Comparison of ENCODE assay signal across 8 cellular contexts in the genomic region with DNA sequence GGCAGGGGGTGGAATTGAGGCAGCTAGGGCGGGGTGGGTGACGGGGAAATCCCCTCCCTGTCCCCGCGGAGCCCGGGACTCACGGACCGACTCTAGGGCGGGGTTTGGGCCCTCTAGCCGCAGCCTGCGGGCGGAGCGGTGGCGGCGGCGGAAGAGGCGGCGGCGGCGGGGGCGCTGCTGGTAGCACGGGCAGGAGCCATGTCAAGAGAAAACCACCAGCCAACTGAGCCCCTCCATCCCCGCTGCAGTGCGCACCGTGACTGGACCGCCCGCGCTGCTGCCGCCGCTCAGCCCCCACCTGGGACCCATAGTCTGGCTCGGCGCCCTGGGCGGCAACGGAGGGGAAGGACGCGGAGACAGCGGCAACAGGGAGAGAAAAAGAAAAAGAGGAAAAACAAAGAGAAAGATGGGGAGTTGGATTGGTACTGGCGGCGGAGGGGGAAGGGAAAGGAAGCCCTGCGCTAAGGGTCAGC. TPM values are rescaled to one million over a fixed set of nuclear protein-coding genes. Genes with fewer than 3 reads are reported as not detected.
A peak's percentile ranks its signal among the peaks of the same experiment; 100 is the strongest.
DNase-seq lines count a peak whose midpoint lies in the region; ATAC-seq and TF ChIP-seq lines count a peak whose summit lies in the region.

No MANE protein-coding gene starts in this region.

- H2AFZ ChIP-seq in neural progenitor cell (replicated peaks), result peak overlapping the region; percentile 17

- no peaks in the 10 kb centered on the region for H3K27me3 Mint-ChIP-seq in activated T-helper 17 cell treated with anti-CD3 and anti-CD28 coated beads, Interleukin-2, amount 50 U/mL, for 72 hours
- H3K27me3 Mint-ChIP-seq in neural progenitor cell (ENCODE audit: insufficient read depth, low read depth), result peaks cover 5% of the 10 kb centered on the region

- TF ChIP-seq CTCF in fibroblast of mammary gland (conservative IDR thresholded peaks at IDR 0.05; ENCODE audit: control insufficient read depth, insufficient read depth, low read depth, low read length) (no peak), neural progenitor cell (IDR thresholded peaks at IDR 0.05) (no peak)

- H3K36me3 Mint-ChIP-seq in activated T-helper 17 cell treated with anti-CD3 and anti-CD28 coated beads, Interleukin-2, amount 50 U/mL, for 72 hours (ENCODE audit: low read depth), result peaks cover 63% of the 10 kb centered on the region
- peaks cover 20% of the 10 kb centered on the region for H3K36me3 Mint-ChIP-seq in neural progenitor cell

- H3K27ac ChIP-seq in neural progenitor cell, result peak overlapping the region; percentile 98
- H3K27ac ChIP-seq in stomach smooth muscle (ENCODE audit: low read length), result peak overlapping the region; percentile 99

- no peaks in the 10 kb centered on the region for H3K27me3 ChIP-seq in neural progenitor cell
- no peaks in the 10 kb centered on the region for H3K27me3 ChIP-seq in stomach smooth muscle (ENCODE audit: control insufficient read depth in 1 of 2, insufficient read depth in 2 of 2, low read length in 2 of 2)

- peak overlapping the region; percentile 99 for H3K27ac Mint-ChIP-seq in activated T-helper 17 cell treated with anti-CD3 and anti-CD28 coated beads, Interleukin-2, amount 50 U/mL, for 72 hours
- peak overlapping the region; percentile 100 for H3K27ac Mint-ChIP-seq in neural progenitor cell

- peaks cover 54% of the 10 kb centered on the region for H3K79me2 ChIP-seq in neural progenitor cell (ENCODE audit: low read depth)

- H3K4me1 ChIP-seq in neural progenitor cell (peaks cover 25% of the 10 kb centered on the region), stomach smooth muscle (ENCODE audit: control insufficient read depth, insufficient read depth, low read length) (peaks cover 6% of the 10 kb centered on the region)

- no peaks in the 10 kb centered on the region for H3K9me3 Mint-ChIP-seq in activated T-helper 17 cell treated with anti-CD3 and anti-CD28 coated beads, Interleukin-2, amount 50 U/mL, for 72 hours
- H3K9me3 Mint-ChIP-seq in neural progenitor cell, result no peaks in the 10 kb centered on the region

- DNase-seq in AG20443 (ENCODE audit: low spot score), result peak; percentile 53
- DNase-seq in OCI-M1 (lab: John Stamatoyannopoulos, UW), result peak; percentile 71
- peak; percentile 34 for DNase-seq in fibroblast of mammary gland (ENCODE audit: low read depth)
- peak; percentile 66 for DNase-seq in neural progenitor cell (ENCODE audit: low spot score)

- H3K36me3 ChIP-seq in neural progenitor cell (peaks cover 12% of the 10 kb centered on the region), stomach smooth muscle (ENCODE audit: control insufficient read depth in 2 of 2, insufficient read depth in 2 of 2, low read length in 2 of 2) (peaks cover 0 to 3% of the 10 kb centered on the region in 2 donors)

- no peaks in the 10 kb centered on the region for H3K9me3 ChIP-seq in neural progenitor cell (ENCODE audit: low read depth)
- no peaks in the 10 kb centered on the region for H3K9me3 ChIP-seq in stomach smooth muscle (ENCODE audit: control insufficient read depth in 2 of 2, low read length in 2 of 2)

- peaks cover 12% of the 10 kb centered on the region for H3K4me1 Mint-ChIP-seq in activated T-helper 17 cell treated with anti-CD3 and anti-CD28 coated beads, Interleukin-2, amount 50 U/mL, for 72 hours
- H3K4me1 Mint-ChIP-seq in neural progenitor cell, result peaks cover 42% of the 10 kb centered on the region

- ATAC-seq in GM21717 (IDR thresholded peaks at IDR 0.05; ENCODE audit: unreplicated experiment) (peak; percentile 16), HG03439 (IDR thresholded peaks at IDR 0.05; ENCODE audit: unreplicated experiment) (no peak)
- peak; percentile 3 for ATAC-seq in activated T-helper 17 cell treated with anti-CD3 and anti-CD28 coated beads, Interleukin-2, amount 50 U/mL, for 72 hours (replicated peaks)

- peak overlapping the region; percentile 82 for H3K4me3 ChIP-seq in fibroblast of mammary gland (ENCODE audit: control insufficient read depth, low read depth, low read length)
- peak overlapping the region; percentile 99 for H3K4me3 ChIP-seq in neural progenitor cell
- H3K4me3 ChIP-seq in stomach smooth muscle (ENCODE audit: low read length in 2 of 2), result peak overlapping the region; percentile 92

- peak overlapping the region; percentile 98 for H3K4me2 ChIP-seq in neural progenitor cell

- peaks cover 52% of the 10 kb centered on the region for H4K20me1 ChIP-seq in neural progenitor cell (ENCODE audit: low read depth)

- peak overlapping the region; percentile 79 for H3K4me3 Mint-ChIP-seq in activated T-helper 17 cell treated with anti-CD3 and anti-CD28 coated beads, Interleukin-2, amount 50 U/mL, for 72 hours
- peak overlapping the region; percentile 96 for H3K4me3 Mint-ChIP-seq in neural progenitor cell

- H3K9ac ChIP-seq in neural progenitor cell (peak overlapping the region; percentile 96), stomach smooth muscle (ENCODE audit: low read length in 2 of 2) (peak overlapping the region; percentile 99)

- H3F3A ChIP-seq in neural progenitor cell (ENCODE audit: low read depth), result peaks cover 17% of the 10 kb centered on the region

RNA-seq across cellular contexts. Expression of gene C6orf62, which starts 1.2 kb away (rescaled TPM):
- 100 to 1,000 TPM; 106 to 185 TPM for total RNA-seq in activated T-helper 17 cell treated with anti-CD3 and anti-CD28 coated beads, Interleukin-2, amount 50 U/mL, for 72 hours
- 71.5 and 82.3 TPM in 2 replicates for total RNA-seq in neural progenitor cell (ENCODE audit: low replicate concordance)

RNA-seq across cellular contexts. Expression of gene ACOT13, which starts 53.3 kb away (rescaled TPM):
- total RNA-seq in activated T-helper 17 cell treated with anti-CD3 and anti-CD28 coated beads, Interleukin-2, amount 50 U/mL, for 72 hours, result 10 to 100 TPM; 19.2 to 23.5 TPM
- 9.6 and 12.0 TPM in 2 replicates for total RNA-seq in neural progenitor cell (ENCODE audit: low replicate concordance)

RNA-seq across cellular contexts. Expression of gene TDP2, which starts 53.5 kb away (rescaled TPM):
- total RNA-seq in activated T-helper 17 cell treated with anti-CD3 and anti-CD28 coated beads, Interleukin-2, amount 50 U/mL, for 72 hours, result 10 to 100 TPM; 51.6 to 55.3 TPM
- 31.8 and 49.9 TPM in 2 replicates for total RNA-seq in neural progenitor cell (ENCODE audit: low replicate concordance)

RNA-seq across cellular contexts. Expression of gene GMNN, which starts 54.6 kb away (rescaled TPM):
- total RNA-seq in activated T-helper 17 cell treated with anti-CD3 and anti-CD28 coated beads, Interleukin-2, amount 50 U/mL, for 72 hours, result 10 to 100 TPM; 61.3 to 80.4 TPM
- 69.1 and 98.5 TPM in 2 replicates for total RNA-seq in neural progenitor cell (ENCODE audit: low replicate concordance)
